In genomic region chr5:179893958-179894895, GRCh38 we compare ENCODE assay signal across 18 cellular contexts.
"Had no signal": no experiment of that assay in that cellular context is flagged by ENCODE, and none has a peak within 500 bp of the region (broad histone marks: within the 10 kb centered on the region; RNA-seq: fewer than 3 reads in every experiment).

No MANE protein-coding gene starts in this region.

- H3K9me3 ChIP-seq: neutrophil, right atrium auricular region, suprapubic skin, thyroid gland had no signal

- DNase-seq: dermis blood vessel endothelial cell; effector CD4-positive, alpha-beta T cell; endodermal cell; erythroblast; foreskin keratinocyte; immature natural killer cell; mammary epithelial cell; naive thymus-derived CD8-positive, alpha-beta T cell; stimulated activated CD4-positive, alpha-beta T cell treated with anti-CD3 and anti-CD28 coated beads, Interleukin-2, amount 100 ng/mL, for 48 hours; stimulated activated CD8-positive, alpha-beta memory T cell treated with anti-CD3 and anti-CD28 coated beads, Interleukin-4, amount 100 ng/mL, for 48 hours; stimulated activated naive CD8-positive, alpha-beta T cell treated with anti-CD3 and anti-CD28 coated beads, Interleukin-15, Interleukin-2, amounts not matched to agents 100 U/mL and 50 U/mL, for 24 hours; thyroid gland had no signal

- H3K4me3 Mint-ChIP-seq: endodermal cell; immature natural killer cell; naive thymus-derived CD8-positive, alpha-beta T cell; stimulated activated effector memory CD8-positive, alpha-beta T cell treated with anti-CD3 and anti-CD28 coated beads, Interleukin-12 subunit alpha, Interleukin-12 subunit beta, amount 100 ng/mL, for 72 hours; type B pancreatic cell had no signal

- H3K9me3 Mint-ChIP-seq: endodermal cell; immature natural killer cell; naive thymus-derived CD8-positive, alpha-beta T cell; stimulated activated effector memory CD8-positive, alpha-beta T cell treated with anti-CD3 and anti-CD28 coated beads, Interleukin-12 subunit alpha, Interleukin-12 subunit beta, amount 100 ng/mL, for 72 hours; type B pancreatic cell had no signal

- H3K4me1 ChIP-seq: foreskin keratinocyte, right atrium auricular region, suprapubic skin, thyroid gland had no signal

- H3K4me2 ChIP-seq: smooth muscle cell had no signal

- H3K27ac ChIP-seq: foreskin keratinocyte, neutrophil, right atrium auricular region, suprapubic skin, thyroid gland had no signal

- H3K27me3 Mint-ChIP-seq: naive thymus-derived CD8-positive, alpha-beta T cell; type B pancreatic cell had no signal

- H3K4me3 ChIP-seq: right atrium auricular region, smooth muscle cell, suprapubic skin, thyroid gland had no signal

- H3K27me3 ChIP-seq: foreskin keratinocyte, neutrophil, right atrium auricular region, suprapubic skin, thyroid gland had no signal

- H3K27ac Mint-ChIP-seq: endodermal cell; stimulated activated effector memory CD8-positive, alpha-beta T cell treated with anti-CD3 and anti-CD28 coated beads, Interleukin-12 subunit alpha, Interleukin-12 subunit beta, amount 100 ng/mL, for 72 hours; type B pancreatic cell had no signal

- ATAC-seq: foreskin keratinocyte; naive thymus-derived CD8-positive, alpha-beta T cell; stimulated activated effector memory CD8-positive, alpha-beta T cell treated with anti-CD3 and anti-CD28 coated beads, Interleukin-12 subunit alpha, Interleukin-12 subunit beta, amount 100 ng/mL, for 72 hours; stimulated activated naive CD8-positive, alpha-beta T cell treated with anti-CD3 and anti-CD28 coated beads, Interleukin-15, Interleukin-2, amounts not matched to agents 100 U/mL and 50 U/mL, for 24 hours had no signal

- H3K4me1 Mint-ChIP-seq: stimulated activated effector memory CD8-positive, alpha-beta T cell treated with anti-CD3 and anti-CD28 coated beads, Interleukin-12 subunit alpha, Interleukin-12 subunit beta, amount 100 ng/mL, for 72 hours had no signal
